Comparison of ENCODE assay signal across 8 cellular contexts in the genomic region with DNA sequence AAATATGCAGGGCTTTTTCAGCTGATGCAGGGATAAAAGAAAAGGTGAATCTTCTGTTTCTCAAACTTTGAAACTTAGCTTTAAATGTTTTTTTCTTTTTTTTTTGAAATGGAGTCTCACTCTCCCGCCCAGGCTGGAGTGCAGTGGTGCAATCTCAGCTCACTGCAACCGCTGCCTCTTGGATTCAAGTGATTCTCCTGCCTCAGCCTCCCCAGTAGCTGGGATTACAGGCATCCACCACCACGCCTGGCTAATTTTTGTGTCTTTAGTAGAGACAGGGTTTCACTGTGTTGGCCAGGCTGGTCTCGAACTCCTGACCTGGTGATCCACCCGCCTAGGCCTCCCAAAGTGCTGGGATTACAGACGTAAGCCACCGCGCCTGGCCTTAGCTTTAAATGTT. TPM values are rescaled to one million over a fixed set of nuclear protein-coding genes. Genes with fewer than 3 reads are reported as not detected.
DNase-seq lines count a peak whose midpoint lies in the region; ATAC-seq, FAIRE-seq and TF ChIP-seq lines count a peak whose summit lies in the region.
"Not testable (repeated sequence)": the region's sequence is repeated elsewhere in the genome, so short reads cannot be mapped to it uniquely, and the experiment has no call there.

No MANE protein-coding gene starts in this region.

- H3K9me3 ChIP-seq in CD8-positive, alpha-beta T cell (ENCODE audit: low read length); HUES64 (ENCODE audit: insufficient read depth, low read depth, low read length); astrocyte (ENCODE audit: insufficient read depth, low read depth, low read length); hepatocyte (ENCODE audit: low read depth); thoracic aorta: not testable (repeated sequence)

- not testable (repeated sequence) for H3K36me3 ChIP-seq in CD8-positive, alpha-beta T cell (ENCODE audit: insufficient read depth, low read length); HUES64 (ENCODE audit: insufficient read depth, low read length); astrocyte (ENCODE audit: insufficient read depth, low read length); hepatocyte (replicated peaks; ENCODE audit: insufficient read depth, low read depth); thoracic aorta

- not testable (repeated sequence) for H3K27ac ChIP-seq in CD8-positive, alpha-beta T cell (ENCODE audit: low read depth, low read length); HUES64 (ENCODE audit: low read depth, low read length); astrocyte (ENCODE audit: low read depth, low read length); hepatocyte; thoracic aorta

- H3K4me3 Mint-ChIP-seq in CD8-positive, alpha-beta T cell, result peak overlapping the region; percentile 91
- H3K4me3 Mint-ChIP-seq in T-cell (peak overlapping the region; percentile 87 to 96 (median 89)), astrocyte (ENCODE audit: unreplicated experiment) (peak overlapping the region; percentile 93)
- H3K4me3 Mint-ChIP-seq in activated T-cell treated with anti-CD3 and anti-CD28 coated beads, Interleukin-2, amount 50 U/mL, for 24 hours, result peak overlapping the region; percentile 90
- peak overlapping the region; percentile 90 for H3K4me3 Mint-ChIP-seq in natural killer cell treated with Interleukin-12 subunit alpha and Interleukin-12 subunit beta and Interleukin-15 and Interleukin-18, amount 100 ng/mL, for 72 hours

- not testable (repeated sequence) for DNase-seq in CD8-positive, alpha-beta T cell; T-cell; activated T-cell treated with anti-CD3 and anti-CD28 coated beads, Interleukin-2, amount 50 U/mL, for 24 hours; astrocyte (ENCODE audit: low read depth); hepatocyte (ENCODE audit: low spot score); natural killer cell treated with Interleukin-12 subunit alpha and Interleukin-12 subunit beta and Interleukin-15 and Interleukin-18, amount 100 ng/mL, for 72 hours (ENCODE audit: low spot score); thoracic aorta (ENCODE audit: low spot score)

- H3K27ac Mint-ChIP-seq in CD8-positive, alpha-beta T cell, result peak overlapping the region; percentile 91
- peak overlapping the region; percentile 86 to 87 for H3K27ac Mint-ChIP-seq in T-cell
- peak overlapping the region; percentile 92 for H3K27ac Mint-ChIP-seq in activated T-cell treated with anti-CD3 and anti-CD28 coated beads, Interleukin-2, amount 50 U/mL, for 24 hours
- H3K27ac Mint-ChIP-seq in astrocyte (ENCODE audit: unreplicated experiment), result not testable (repeated sequence)
- peak overlapping the region; percentile 67 to 86 for H3K27ac Mint-ChIP-seq in natural killer cell treated with Interleukin-12 subunit alpha and Interleukin-12 subunit beta and Interleukin-15 and Interleukin-18, amount 100 ng/mL, for 72 hours

- H4K20me1 ChIP-seq in astrocyte (ENCODE audit: insufficient read depth, low read length) (peaks cover 66% of the 10 kb centered on the region), hepatocyte (ENCODE audit: insufficient read depth, poor library complexity, severe bottlenecking) (peaks cover 56% of the 10 kb centered on the region)

- 91% methylated on average over 8 of the region's 8 CpGs for WGBS in HUES64
- 90% methylated on average over 8 of the region's 8 CpGs for WGBS in hepatocyte (ENCODE audit: low lambda C conversion rate, missing lambda C conversion rate)

- H3K4me1 Mint-ChIP-seq in CD8-positive, alpha-beta T cell (ENCODE audit: low read depth), result peaks cover 64% of the 10 kb centered on the region
- H3K4me1 Mint-ChIP-seq in T-cell (peaks cover 62 to 71% (median 67%) of the 10 kb centered on the region in 3 donors), astrocyte (ENCODE audit: low read depth, unreplicated experiment) (peaks cover 21% of the 10 kb centered on the region)
- H3K4me1 Mint-ChIP-seq in activated T-cell treated with anti-CD3 and anti-CD28 coated beads, Interleukin-2, amount 50 U/mL, for 24 hours (ENCODE audit: low read depth), result peaks cover 64% of the 10 kb centered on the region
- H3K4me1 Mint-ChIP-seq in natural killer cell treated with Interleukin-12 subunit alpha and Interleukin-12 subunit beta and Interleukin-15 and Interleukin-18, amount 100 ng/mL, for 72 hours (ENCODE audit: low read depth in 2 of 2), result peaks cover 56 to 62% of the 10 kb centered on the region in 2 donors

- not testable (repeated sequence) for H3K36me3 Mint-ChIP-seq in CD8-positive, alpha-beta T cell; T-cell; astrocyte (ENCODE audit: low read depth, unreplicated experiment); natural killer cell treated with Interleukin-12 subunit alpha and Interleukin-12 subunit beta and Interleukin-15 and Interleukin-18, amount 100 ng/mL, for 72 hours
- H3K36me3 Mint-ChIP-seq in activated T-cell treated with anti-CD3 and anti-CD28 coated beads, Interleukin-2, amount 50 U/mL, for 24 hours (ENCODE audit: low read depth), result peaks cover 25% of the 10 kb centered on the region

- CTCF ChIA-PET in CD8-positive, alpha-beta T cell (lab: Charles Lee), result interaction anchor here (1.5 to 2.3 kb wide), 2 partner anchors 23 to 33 kb away, joined by 5 to 6 read pairs; no protein-coding TSS in a partner anchor
- CTCF ChIA-PET in T-cell (lab: Charles Lee), result not testable (repeated sequence)

- TF ChIP-seq CTCF in CD8-positive, alpha-beta T cell (IDR thresholded peaks at IDR 0.05); astrocyte (IDR thresholded peaks at IDR 0.05; ENCODE audit: insufficient read depth, low read depth, low read length); hepatocyte (IDR thresholded peaks at IDR 0.05; ENCODE audit: poor library complexity); thoracic aorta (IDR thresholded peaks at IDR 0.05): not testable (repeated sequence)

- H3K4me2 ChIP-seq in astrocyte (ENCODE audit: low read length), result not testable (repeated sequence)
- H3K4me2 ChIP-seq in hepatocyte, result peak overlapping the region; percentile 82

- intact Hi-C loops in CD8-positive, alpha-beta T cell (cut with DNase I, micrococcal nuclease), result loop anchor here (5.0 to 10.0 kb wide), 11 partner anchors 46 to 1646 kb away; partner anchors contain the start of genes EHBP1 (in 2 of the 2), USP34 (in 2 of the 2), XPO1 (in 2 of the 2) and MDH1 (in 1 of the 2)

- peaks cover 72% of the 10 kb centered on the region for H3K4me1 ChIP-seq in CD8-positive, alpha-beta T cell (ENCODE audit: insufficient read depth, low read length)
- peaks cover 33% of the 10 kb centered on the region for H3K4me1 ChIP-seq in HUES64 (ENCODE audit: insufficient read depth, low read length)
- H3K4me1 ChIP-seq in astrocyte (ENCODE audit: insufficient read depth, low read length), result not testable (repeated sequence)
- H3K4me1 ChIP-seq in hepatocyte (ENCODE audit: insufficient read depth), result peaks cover 23% of the 10 kb centered on the region
- H3K4me1 ChIP-seq in thoracic aorta (ENCODE audit: control insufficient read depth in 1 of 2, low read depth in 2 of 2), result peaks cover 31 to 55% of the 10 kb centered on the region in 2 donors

- H3K79me2 ChIP-seq in astrocyte (ENCODE audit: insufficient read depth, low read length) (peaks cover 72% of the 10 kb centered on the region), hepatocyte (peaks cover 77% of the 10 kb centered on the region)

- H3K9me2 ChIP-seq in hepatocyte (replicated peaks; ENCODE audit: insufficient read depth), result not testable (repeated sequence)

- H3K27me3 Mint-ChIP-seq in CD8-positive, alpha-beta T cell (ENCODE audit: low read depth); T-cell; activated T-cell treated with anti-CD3 and anti-CD28 coated beads, Interleukin-2, amount 50 U/mL, for 24 hours; astrocyte (ENCODE audit: low read depth, unreplicated experiment); natural killer cell treated with Interleukin-12 subunit alpha and Interleukin-12 subunit beta and Interleukin-15 and Interleukin-18, amount 100 ng/mL, for 72 hours: not testable (repeated sequence)

- not testable (repeated sequence) for H3K27me3 ChIP-seq in CD8-positive, alpha-beta T cell (ENCODE audit: insufficient read depth, low read length); HUES64 (ENCODE audit: insufficient read depth, low read length); astrocyte (ENCODE audit: insufficient read depth, low read length); hepatocyte; thoracic aorta (replicated peaks; ENCODE audit: insufficient read depth)

- not testable (repeated sequence) for ATAC-seq in CD8-positive, alpha-beta T cell; T-cell (replicated peaks in 1 of 4); natural killer cell treated with Interleukin-12 subunit alpha and Interleukin-12 subunit beta and Interleukin-15 and Interleukin-18, amount 100 ng/mL, for 72 hours; thoracic aorta (ENCODE audit: insufficient number of reproducible peaks, low FRiP score, low read depth)

- H3K4me3 ChIP-seq in CD8-positive, alpha-beta T cell (ENCODE audit: low read depth, low read length); astrocyte (ENCODE audit: insufficient read depth, low read depth, low read length); hepatocyte: not testable (repeated sequence)
- peak overlapping the region; percentile 96; the same call in 1 of the 2 replicates for H3K4me3 ChIP-seq in HUES64 (ENCODE audit: low read length)
- peak overlapping the region; percentile 99 for H3K4me3 ChIP-seq in thoracic aorta

- H2AFZ ChIP-seq in astrocyte (ENCODE audit: low read depth, low read length); hepatocyte: not testable (repeated sequence)

- POLR2A ChIA-PET in CD8-positive, alpha-beta T cell (lab: Charles Lee), result interaction anchor here (0.8 to 1.8 kb wide), 2 partner anchors 10 to 112 kb away, joined by 6 to 7 read pairs; no protein-coding TSS in a partner anchor
- POLR2A ChIA-PET in T-cell (lab: Charles Lee), result interaction anchor here in 1 of 2 donors (0.6 kb wide), 1 partner anchor 661 kb away, joined by 3 read pairs; the partner anchor contains the start of gene XPO1

- H3K9ac ChIP-seq in HUES64 (ENCODE audit: low read depth, low read length); astrocyte (ENCODE audit: low read length): not testable (repeated sequence)

- not testable (repeated sequence) for H3K9me3 Mint-ChIP-seq in CD8-positive, alpha-beta T cell; T-cell; activated T-cell treated with anti-CD3 and anti-CD28 coated beads, Interleukin-2, amount 50 U/mL, for 24 hours; astrocyte (ENCODE audit: unreplicated experiment); natural killer cell treated with Interleukin-12 subunit alpha and Interleukin-12 subunit beta and Interleukin-15 and Interleukin-18, amount 100 ng/mL, for 72 hours

- not testable (repeated sequence) for FAIRE-seq in astrocyte (lab: Jason Lieb, UNC)

RNA-seq across cellular contexts. Expression of gene B3GNT2, which starts 2.9 kb away (rescaled TPM):
- 10 to 100 TPM; 74.1 to 77.9 TPM for total RNA-seq in CD8-positive, alpha-beta T cell
- 22.2 TPM for polyA plus RNA-seq in HUES64 (2013, experiment 1 of 2)
- 24.3 TPM for polyA plus RNA-seq in HUES64 (2013, experiment 2 of 2)
- total RNA-seq in T-cell, result 10 to 100 TPM; 20.9 to 47.3 (median 22.4) TPM
- total RNA-seq in astrocyte, result 21.9 and 23.8 TPM in 2 replicates
- total RNA-seq in hepatocyte, result 49.8 and 53.0 TPM in 2 replicates
- 23.9 and 30.8 TPM in 2 replicates for polyA plus RNA-seq in hepatocyte
- 10 to 100 TPM; 29.8 to 31.0 TPM for total RNA-seq in natural killer cell treated with Interleukin-12 subunit alpha and Interleukin-12 subunit beta and Interleukin-15 and Interleukin-18, amount 100 ng/mL, for 72 hours
- total RNA-seq in thoracic aorta, result 10 to 100 TPM; 20.1 to 27.9 TPM
